ENCODE assay signal across 20 cellular contexts in genomic region chr12:43891856-43892574, GRCh38.
"Had no signal": no experiment of that assay in that cellular context is flagged by ENCODE, and none has a peak within 500 bp of the region (broad histone marks: within the 10 kb centered on the region; RNA-seq: fewer than 3 reads in every experiment).

No MANE protein-coding gene starts in this region.

- DNase-seq: activated B cell treated with CpG ODN at 0.5 μM for 24 hours; activated CD4-positive, alpha-beta memory T cell treated with anti-CD3 and anti-CD28 coated beads for 36 hours; activated CD4-positive, alpha-beta T cell treated with anti-CD3 and anti-CD28 coated beads for 4 hours; activated gamma-delta T cell treated with Interleukin-2 at 50 U/mL for 16 hours; activated T-cell treated with anti-CD3 and anti-CD28 coated beads for 4 hours; adrenal gland; effector memory CD4-positive, alpha-beta T cell; foreskin melanocyte; mesenchymal stem cell; mucosa of descending colon; naive thymus-derived CD8-positive, alpha-beta T cell; ovary; sigmoid colon; stimulated activated CD4-positive, alpha-beta T cell treated with anti-CD3 and anti-CD28 coated beads, Interleukin-12 subunit alpha, Interleukin-12 subunit beta, amount 100 ng/mL, for 4 hours; stimulated activated CD4-positive, alpha-beta T cell treated with anti-CD3 and anti-CD28 coated beads, Interleukin-1b, Interleukin-23, amount 100 ng/mL, for 48 hours; stimulated activated CD8-positive, alpha-beta memory T cell treated with anti-CD3 and anti-CD28 coated beads, Interleukin-4, amount 100 ng/mL, for 48 hours; stimulated activated naive CD4-positive, alpha-beta T cell; T-cell had no signal

- H3K4me1 ChIP-seq: adrenal gland, sigmoid colon had no signal

- ATAC-seq: activated naive CD4-positive, alpha-beta T cell treated with anti-CD3 and anti-CD28 coated beads, Interleukin-2, amount 50 U/mL, for 72 hours; mucosa of descending colon; naive thymus-derived CD8-positive, alpha-beta T cell; T-cell had no signal

- H3K27me3 ChIP-seq: adrenal gland, cardiac muscle cell, ovary, sigmoid colon had no signal

- H3K4me3 ChIP-seq: adrenal gland, cardiac muscle cell, mucosa of descending colon, ovary, sigmoid colon had no signal

- H3K27ac ChIP-seq: adrenal gland, cardiac muscle cell, ovary, sigmoid colon had no signal
